In genomic region chr17:78935419-78936323, GRCh38 we compare ENCODE assay signal across 1 cellular context.
TF ChIP-seq lines count a peak whose summit lies in the region.

No MANE protein-coding gene starts in this region.

TF ChIP-seq in A549, 52 proteins besides CTCF, POLR2A, EP300 and RAD21 (continued from another document):
- TF ChIP-seq CHD4 (IDR thresholded peaks at IDR 0.05; ENCODE audit: borderline replicate concordance) = no peak
- TF ChIP-seq ZFP36 (IDR thresholded peaks at IDR 0.05; ENCODE audit: borderline replicate concordance, partially characterized antibody) = no peak
- no peak for TF ChIP-seq ESRRA (IDR thresholded peaks at IDR 0.05; ENCODE audit: borderline replicate concordance, low read length)
- TF ChIP-seq E2F6 (IDR thresholded peaks at IDR 0.05; ENCODE audit: borderline replicate concordance, low read depth) = peak; percentile 73
- peak; percentile 66; the same call in 1 of the 2 replicates for TF ChIP-seq FOSL2 (IDR thresholded peaks at IDR 0.05)
- peak; percentile 91 for TF ChIP-seq FOSL2 (CRISPR knock-in tag; IDR thresholded peaks at IDR 0.05)
- TF ChIP-seq JUN (IDR thresholded peaks at IDR 0.05) = peak in 1 of 2 experiments; percentile 60; a peak in 2 of 5 replicates
- TF ChIP-seq JUNB (IDR thresholded peaks at IDR 0.05) = peak; percentile 62; the same call in 1 of the 2 replicates
- TF ChIP-seq FOSB (CRISPR knock-in tag; IDR thresholded peaks at IDR 0.05) = no peak
- no peak for TF ChIP-seq ZSCAN20 (CRISPR knock-in tag; IDR thresholded peaks at IDR 0.05)
- TF ChIP-seq NFE2L2 (conservative IDR thresholded peaks at IDR 0.05; ENCODE audit: low read length) = no peak
- TF ChIP-seq SMC3 (IDR thresholded peaks at IDR 0.05) = 0 out of 3 replicates have a peak, but pooled peaks have one; percentile 7
- TF ChIP-seq PBX3 (IDR thresholded peaks at IDR 0.05) = peak; percentile 80
- peak; percentile 56 for TF ChIP-seq GATA3 (IDR thresholded peaks at IDR 0.05; ENCODE audit: borderline replicate concordance)
- no peak for TF ChIP-seq HEYL (CRISPR knock-in tag; IDR thresholded peaks at IDR 0.05)
- TF ChIP-seq HDAC2 (IDR thresholded peaks at IDR 0.05) = no peak
- TF ChIP-seq MAX (IDR thresholded peaks at IDR 0.05) = peak; percentile 84
